Comparison of ENCODE assay signal across 25 cellular contexts in the genomic region with DNA sequence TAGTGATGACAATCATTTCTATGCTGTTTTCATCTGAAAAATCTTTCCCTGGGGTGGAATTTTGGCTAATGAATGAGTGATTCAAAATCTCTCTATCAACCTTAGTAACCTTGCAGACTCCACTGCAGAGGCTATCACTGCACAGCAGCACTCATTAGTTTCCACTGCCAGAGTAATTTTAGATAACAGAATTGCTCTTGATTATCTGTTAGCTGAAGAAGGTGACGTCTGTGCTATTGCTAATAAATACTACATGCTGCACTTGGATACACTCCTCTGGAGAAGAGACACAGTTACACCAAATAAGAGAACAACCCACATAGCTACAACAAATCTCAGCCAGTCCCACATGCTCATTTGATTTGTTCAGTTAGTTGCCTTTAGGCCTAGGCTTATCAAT.
"Had no signal": no experiment of that assay in that cellular context is flagged by ENCODE, and none has a peak within 500 bp of the region (broad histone marks: within the 10 kb centered on the region; RNA-seq: fewer than 3 reads in every experiment).

No MANE protein-coding gene starts in this region.

- H3K79me2 ChIP-seq: parathyroid adenoma had no signal

- H3K4me3 ChIP-seq: neural progenitor cell, ovary, psoas muscle, right lobe of liver, sigmoid colon, smooth muscle cell, spleen, stomach, thoracic aorta, thyroid gland, tibial nerve, upper lobe of left lung, vagina had no signal

- H3K9ac ChIP-seq: neural progenitor cell, parathyroid adenoma had no signal

- H3K27ac ChIP-seq: neural progenitor cell, ovary, parathyroid adenoma, psoas muscle, right lobe of liver, sigmoid colon, spleen, stomach, thoracic aorta, thyroid gland, tibial nerve, upper lobe of left lung, vagina had no signal

- H3K9me3 ChIP-seq: ovary, psoas muscle, right lobe of liver, sigmoid colon, thoracic aorta, thyroid gland, tibial nerve, upper lobe of left lung, vagina had no signal

- H3K4me2 ChIP-seq: neural progenitor cell, smooth muscle cell had no signal

- H3K27me3 ChIP-seq: neural progenitor cell, ovary, right lobe of liver, sigmoid colon, spleen, stomach, thyroid gland, tibial nerve, upper lobe of left lung, vagina had no signal

- H3K36me3 ChIP-seq: neural progenitor cell, ovary, right lobe of liver, sigmoid colon, spleen, stomach, thoracic aorta, thyroid gland, tibial nerve, upper lobe of left lung, vagina had no signal

- FAIRE-seq: urothelium cell line had no signal

- H2AFZ ChIP-seq: neural progenitor cell, parathyroid adenoma had no signal

- H3K4me1 ChIP-seq: parathyroid adenoma, psoas muscle, right lobe of liver, sigmoid colon, spleen, stomach, thyroid gland, tibial nerve, upper lobe of left lung, vagina had no signal

- DNase-seq: natural killer cell; occipital lobe; ovary; posterior cingulate gyrus; psoas muscle; right cardiac atrium; right lobe of liver; sigmoid colon; spleen; stimulated activated CD4-positive, alpha-beta T cell treated with anti-CD3 and anti-CD28 coated beads, Interleukin-12 subunit alpha, Interleukin-12 subunit beta, amount 100 ng/mL, for 4 hours; stimulated activated CD4-positive, alpha-beta T cell treated with anti-CD3 and anti-CD28 coated beads, Interleukin-1b, Interleukin-23, amount 100 ng/mL, for 48 hours; stimulated activated CD4-positive, alpha-beta T cell treated with anti-CD3 and anti-CD28 coated beads, Interleukin-4, amount 100 ng/mL, for 24 hours; stimulated activated naive B cell treated with anti-CD40 and anti-IgM and Interleukin-4, amounts not matched to agents 10 μg/mL and 1 μg/mL and 100 μg/mL, for 72 hours; stimulated activated naive CD4-positive, alpha-beta T cell treated with Interleukin-2 at 50 U/mL for 16 hours; stomach; thyroid gland; trophoblast cell; upper lobe of left lung had no signal
